ENCODE assay signal across 9 cellular contexts in genomic region chr2:174633621-174633927, GRCh38. TPM values are rescaled to one million over a fixed set of nuclear protein-coding genes. Genes with fewer than 3 reads are reported as not detected.
A peak's percentile ranks its signal among the peaks of the same experiment; 100 is the strongest.
DNase-seq lines count a peak whose midpoint lies in the region; ATAC-seq and TF ChIP-seq lines count a peak whose summit lies in the region.
"Had no signal": no experiment of that assay in that cellular context is flagged by ENCODE, and none has a peak within 500 bp of the region (broad histone marks: within the 10 kb centered on the region; RNA-seq: fewer than 3 reads in every experiment).

No MANE protein-coding gene starts in this region.

- peaks cover 0 to 80% (median 32%) of the 10 kb centered on the region in 4 donors for H3K4me1 ChIP-seq in stomach

- H3K36me3 Mint-ChIP-seq in HFFc6 (ENCODE audit: low read depth), result peaks cover 15% of the 10 kb centered on the region; the same call in 1 of the 2 replicates
- peaks cover 56% of the 10 kb centered on the region for H3K36me3 Mint-ChIP-seq in activated CD4-positive, alpha-beta memory T cell treated with anti-CD3 and anti-CD28 coated beads, Interleukin-2, amount 10 ng/mL, durations not matched to agents 7 days and 5 days (ENCODE audit: low read depth)

- peaks cover 81% of the 10 kb centered on the region for H3K4me1 Mint-ChIP-seq in HFFc6 (ENCODE audit: low read depth)
- H3K4me1 Mint-ChIP-seq in activated CD4-positive, alpha-beta memory T cell treated with anti-CD3 and anti-CD28 coated beads, Interleukin-2, amount 10 ng/mL, durations not matched to agents 7 days and 5 days, result peaks cover 62% of the 10 kb centered on the region

- H3K4me3 ChIP-seq in stomach, result peak overlapping the region; percentile 15 to 33 (median 28)

- H3K27ac ChIP-seq in stomach, result peak overlapping the region in 4 of 5 donors; percentile 68 to 80 (median 75)

- TF ChIP-seq POLR2A in stomach (IDR thresholded peaks at IDR 0.05), result no peak

- H3K9me3 Mint-ChIP-seq in HFFc6, result no peaks in the 10 kb centered on the region
- H3K9me3 Mint-ChIP-seq in activated CD4-positive, alpha-beta memory T cell treated with anti-CD3 and anti-CD28 coated beads, Interleukin-2, amount 10 ng/mL, durations not matched to agents 7 days and 5 days, result no peaks in the 10 kb centered on the region

- POLR2A ChIA-PET in activated CD4-positive, alpha-beta memory T cell treated with anti-CD3 and anti-CD28 coated beads, Interleukin-2, amount 10 ng/mL, durations not matched to agents 7 days and 5 days (lab: Charles Lee), result interaction anchor here (1.2 to 16.0 kb wide), 15 partner anchors 10 to 238 kb away, joined by 3 to 558 read pairs (median 10); partner anchors contain the start of genes SCRN3 and WIPF1

- H3K27ac Mint-ChIP-seq in HFFc6, result peak overlapping the region; percentile 94
- peak overlapping the region; percentile 93 for H3K27ac Mint-ChIP-seq in activated CD4-positive, alpha-beta memory T cell treated with anti-CD3 and anti-CD28 coated beads, Interleukin-2, amount 10 ng/mL, durations not matched to agents 7 days and 5 days

- 44 to 73% (median 63%) methylated on average over 8 of the region's 8 CpGs for WGBS in stomach, 5 donors

- no peak for ATAC-seq in GM18519 (IDR thresholded peaks at IDR 0.05; ENCODE audit: low FRiP score, unreplicated experiment)
- ATAC-seq: Panc1 had no signal

- H3K27me3 Mint-ChIP-seq in HFFc6 (ENCODE audit: insufficient read depth), result no peaks in the 10 kb centered on the region; the same call in 1 of the 2 replicates
- H3K27me3 Mint-ChIP-seq in activated CD4-positive, alpha-beta memory T cell treated with anti-CD3 and anti-CD28 coated beads, Interleukin-2, amount 10 ng/mL, durations not matched to agents 7 days and 5 days, result no peaks in the 10 kb centered on the region

- intact Hi-C loops in stomach (cut with DNase I; ENCODE audit: low total_unique reads), result no loop called here

- DNase-seq in HFFc6 (no peak), islet precursor cell (peak; percentile 77), stomach (no peak), GM19240 (ENCODE audit: insufficient read length, low spot score) (no peak), NCI-H82 treated with DMSO at 0.1 percent for 48 hours (lab: John Stamatoyannopoulos, UW; ENCODE audit: unreplicated experiment) (no peak), SKM-1 (lab: John Stamatoyannopoulos, UW; ENCODE audit: unreplicated experiment) (no peak)
- no peak for DNase-seq in activated CD4-positive, alpha-beta memory T cell treated with anti-CD3 and anti-CD28 coated beads, Interleukin-2, amount 10 ng/mL, durations not matched to agents 7 days and 5 days

- H3K9me3 ChIP-seq in stomach, result no peaks in the 10 kb centered on the region

- peak overlapping the region; percentile 77 for H3K4me3 Mint-ChIP-seq in HFFc6
- peak overlapping the region; percentile 84 for H3K4me3 Mint-ChIP-seq in activated CD4-positive, alpha-beta memory T cell treated with anti-CD3 and anti-CD28 coated beads, Interleukin-2, amount 10 ng/mL, durations not matched to agents 7 days and 5 days

- CTCF ChIA-PET in activated CD4-positive, alpha-beta memory T cell treated with anti-CD3 and anti-CD28 coated beads, Interleukin-2, amount 10 ng/mL, durations not matched to agents 7 days and 5 days (lab: Charles Lee), result interaction anchor here (1.2 to 4.1 kb wide), 10 partner anchors 17 to 54 kb away, joined by 3 to 82 read pairs (median 8); partner anchors contain the start of gene WIPF1

- TF ChIP-seq EP300 in stomach (IDR thresholded peaks at IDR 0.05), result no peak

- no peaks in the 10 kb centered on the region for H3K27me3 ChIP-seq in stomach

- H3K36me3 ChIP-seq in stomach, result peaks cover 0 to 6% (median 0%) of the 10 kb centered on the region in 4 donors

- TF ChIP-seq CTCF in HFFc6 (IDR thresholded peaks at IDR 0.05) (no peak), stomach (IDR thresholded peaks at IDR 0.05) (no peak)

RNA-seq across cellular contexts. Expression of gene WIPF1, which starts 36.0 kb away (rescaled TPM):
- total RNA-seq in HFFc6 (2021; fragmentation: NEBNext Ultra II Directional; extraction: Animal tissue kit (Norgen Biotek cat#: 25700)), result 10 to 100 TPM; 33.0 to 41.7 (median 38.5) TPM
- total RNA-seq in activated CD4-positive, alpha-beta memory T cell treated with anti-CD3 and anti-CD28 coated beads, Interleukin-2, amount 10 ng/mL, durations not matched to agents 7 days and 5 days, result 100 to 1,000 TPM; 574 to 590 TPM
- 10 to 100 TPM in 4 of 5 donors, 1 to 10 TPM in 1; 9.4 to 43.8 (median 28.3) TPM for total RNA-seq in stomach
- polyA plus RNA-seq in stomach, result 10 to 100 TPM in 2 of 3 donors, 1 to 10 TPM in 1; 8.8 to 22.3 (median 21.7) TPM

Comparison
In these comparisons a context has a peak if more than half of its experiments do, and no peak if none do; other contexts are left out.
1. RNA of gene WIPF1, which starts 36.0 kb away (total RNA-seq): 574 to 590 TPM in activated CD4-positive, alpha-beta memory T cell treated with anti-CD3 and anti-CD28 coated beads, Interleukin-2, amount 10 ng/mL, durations not matched to agents 7 days and 5 days; 33.0 to 41.7 TPM in HFFc6 and 9.4 to 43.8 TPM in stomach; every median in the first group is over 10 times any median in the second.